ENCODE assay signal across 8 cellular contexts in genomic region chr12:49967042-49967776, GRCh38. TPM values are rescaled to one million over a fixed set of nuclear protein-coding genes. Genes with fewer than 3 reads are reported as not detected.
DNase-seq lines count a peak whose midpoint lies in the region; ATAC-seq, FAIRE-seq and TF ChIP-seq lines count a peak whose summit lies in the region.

No MANE protein-coding gene starts in this region.

- peak; percentile 95 for FAIRE-seq in A549 (lab: Jason Lieb, UNC)

- TF ChIP-seq CTCF in A549 (IDR thresholded peaks at IDR 0.05) (peak; percentile 79), lung (IDR thresholded peaks at IDR 0.05; ENCODE audit: control extremely low read depth, extremely low read depth) (peak; percentile 94)

- H3K27me3 ChIP-seq in lung (ENCODE audit: control insufficient read depth, insufficient read depth) = no peaks in the 10 kb centered on the region

- no peaks in the 10 kb centered on the region for H3K36me3 ChIP-seq in lung (ENCODE audit: control insufficient read depth in 2 of 2, insufficient read depth in 2 of 2, low read length in 2 of 2)

- DNase-seq in A549 (ENCODE audit: low read depth in 1 of 2, low spot score in 1 of 2) (peak; percentile 91 to 93), NCI-H526 (lab: John Stamatoyannopoulos, UW) (peak; percentile 79 to 90), ecto neural progenitor cell (ENCODE audit: low spot score) (peak; percentile 99), lung (ENCODE audit: low spot score) (peak; percentile 93)
- peak; percentile 94 for DNase-seq in activated CD4-positive, alpha-beta memory T cell treated with anti-CD3 and anti-CD28 coated beads for 36 hours
- peak; percentile 90 to 98 for DNase-seq in stimulated activated CD4-positive, alpha-beta T cell treated with anti-CD3 and anti-CD28 coated beads, Interleukin-4, amount 100 ng/mL, for 48 hours (ENCODE audit: low read depth in 2 of 2)

- peaks cover 2% of the 10 kb centered on the region for H3K4me1 Mint-ChIP-seq in activated CD4-positive, alpha-beta memory T cell treated with anti-CD3 and anti-CD28 coated beads for 36 hours (ENCODE audit: low read depth)

- CTCF ChIA-PET in A549 (lab: Yijun Ruan, JAX) = interaction anchor here (0.5 to 29.8 kb wide), 86 partner anchors 11 to 498 kb away, joined by 3 to 708 read pairs (median 5); partner anchors contain the start of genes AQP2, ASIC1, CERS5 and COX14
- CTCF ChIA-PET in activated CD4-positive, alpha-beta memory T cell treated with anti-CD3 and anti-CD28 coated beads for 36 hours (lab: Charles Lee) = interaction anchor here (0.5 to 9.5 kb wide), 84 partner anchors 8 to 957 kb away, joined by 3 to 259 read pairs (median 5); partner anchors contain the start of genes AQP2, ASIC1, BCDIN3D and CERS5

- no peak for TF ChIP-seq EP300 in A549 (IDR thresholded peaks at IDR 0.05)

- H3K9me3 ChIP-seq in A549 (no peaks in the 10 kb centered on the region), lung (ENCODE audit: control insufficient read depth in 2 of 2, insufficient read depth in 1 of 2, low read length in 1 of 2) (no peaks in the 10 kb centered on the region)

- peak overlapping the region; percentile 98 for H3K4me2 ChIP-seq in A549

- TF ChIP-seq POLR2A in A549 (IDR thresholded peaks at IDR 0.05; ENCODE audit: low read length) = no peak

- 4% methylated on average over 21 of the region's 40 CpGs for WGBS in A549 (ENCODE audit: missing lambda C conversion rate)
- 2 to 3% methylated on average over 40 of the region's 40 CpGs for WGBS in lung, 2 donors

- no peaks in the 10 kb centered on the region for H3K9me3 Mint-ChIP-seq in activated CD4-positive, alpha-beta memory T cell treated with anti-CD3 and anti-CD28 coated beads for 36 hours

- POLR2A ChIA-PET in A549 (lab: Yijun Ruan, JAX) = interaction anchor here (0.6 to 1.4 kb wide), 4 partner anchors 22 to 677 kb away, joined by 3 to 6 read pairs (median 3); partner anchors contain the start of gene SMARCD1
- POLR2A ChIA-PET in activated CD4-positive, alpha-beta memory T cell treated with anti-CD3 and anti-CD28 coated beads for 36 hours (lab: Charles Lee) = interaction anchor here (0.9 kb wide), 1 partner anchor 72 kb away, joined by 3 read pairs; no protein-coding TSS in a partner anchor

- no peaks in the 10 kb centered on the region for H3K36me3 Mint-ChIP-seq in activated CD4-positive, alpha-beta memory T cell treated with anti-CD3 and anti-CD28 coated beads for 36 hours

- H3K27ac ChIP-seq in A549 (peak overlapping the region; percentile 77 to 85), lung (ENCODE audit: low read depth in 1 of 2, low read length in 1 of 2) (no peak overlapping the region)

- peaks cover 32% of the 10 kb centered on the region for H3K27me3 Mint-ChIP-seq in activated CD4-positive, alpha-beta memory T cell treated with anti-CD3 and anti-CD28 coated beads for 36 hours

- ATAC-seq in A549 (peak; percentile 76 to 87), GM18520 (IDR thresholded peaks at IDR 0.05; ENCODE audit: unreplicated experiment) (peak; percentile 54), HG03457 (IDR thresholded peaks at IDR 0.05; ENCODE audit: unreplicated experiment) (peak; percentile 52), lung (ENCODE audit: insufficient read depth, low FRiP score) (peak; percentile 89)

- peak overlapping the region; percentile 51 for H3K4me3 Mint-ChIP-seq in activated CD4-positive, alpha-beta memory T cell treated with anti-CD3 and anti-CD28 coated beads for 36 hours

- peak; percentile 81 to 86 for TF ChIP-seq RAD21 in A549 (conservative IDR thresholded peaks at IDR 0.05 in 1 of 2, IDR thresholded peaks at IDR 0.05 in 1 of 2)

- intact Hi-C loops in activated CD4-positive, alpha-beta memory T cell treated with anti-CD3 and anti-CD28 coated beads for 36 hours (cut with micrococcal nuclease) = loop anchor here (1.0 to 2.0 kb wide), 4 partner anchors 89 to 190 kb away; no protein-coding TSS in a partner anchor

- no peak overlapping the region for H3K27ac Mint-ChIP-seq in activated CD4-positive, alpha-beta memory T cell treated with anti-CD3 and anti-CD28 coated beads for 36 hours

- peaks cover 16% of the 10 kb centered on the region for H3K4me1 ChIP-seq in A549
- H3K4me1 ChIP-seq in lung (ENCODE audit: control insufficient read depth in 2 of 2, insufficient read depth in 2 of 2, low read length in 2 of 2) = no peaks in the 10 kb centered on the region

- H3K4me3 ChIP-seq in A549 (peak overlapping the region; percentile 49), lung (no peak overlapping the region)

TF ChIP-seq in A549, 52 proteins besides CTCF, POLR2A, EP300 and RAD21:
- TF ChIP-seq HOXB5 (CRISPR knock-in tag; IDR thresholded peaks at IDR 0.05) (0 out of 2 replicates have a peak, but pooled peaks have one; percentile 60), HEYL (CRISPR knock-in tag; IDR thresholded peaks at IDR 0.05) (no peak), MAX (IDR thresholded peaks at IDR 0.05) (peak; percentile 68), ESRRA (IDR thresholded peaks at IDR 0.05; ENCODE audit: borderline replicate concordance, low read length) (0 out of 2 replicates have a peak, but pooled peaks have one; percentile 2), E2F6 (IDR thresholded peaks at IDR 0.05; ENCODE audit: borderline replicate concordance, low read depth) (peak; percentile 33; the same call in 1 of the 2 replicates), USF2 (IDR thresholded peaks at IDR 0.05) (no peak), KDM5A (IDR thresholded peaks at IDR 0.05) (peak; percentile 59; the same call in 1 of the 2 replicates), BCL3 (IDR thresholded peaks at IDR 0.05) (no peak), SMC3 (IDR thresholded peaks at IDR 0.05) (peak; percentile 66)

RNA-seq across cellular contexts. Expression of gene AQP5, which starts 5.5 kb away (rescaled TPM):
- polyA plus RNA-seq in A549 (2011; rRNA removed) (not detected in 2 replicates), A549 (2017; fragmentation: RNase III; extraction: RNeasy Plus Mini Kit Qiagen cat#74134 plus additional on column Dnase treatment) (not detected in 3 replicates), lung (10 to 100 TPM; 30.8 to 57.1 TPM)
- polyA plus RNA-seq in A549 (2012; cell fraction: cytosol; rRNA removed) = not detected in 2 replicates
- not detected in 2 replicates for polyA plus RNA-seq in A549 (2012; cell fraction: nucleus; rRNA removed)
- not detected in 2 replicates for polyA minus RNA-seq in A549 (2011; rRNA and poly(A)+ RNA removed)
- not detected for total RNA-seq in activated CD4-positive, alpha-beta memory T cell treated with anti-CD3 and anti-CD28 coated beads for 36 hours
- total RNA-seq in lung = 10 to 100 TPM in 1 of 2 donors, 1 to 10 TPM in 1; 7.5 to 39.7 TPM

RNA-seq across cellular contexts. Expression of gene AQP6, which starts 5.5 kb away (rescaled TPM):
- 0.05 TPM in 1 of 2 replicates, not detected in the other for polyA plus RNA-seq in A549 (2011; rRNA removed)
- polyA plus RNA-seq in A549 (2012; cell fraction: cytosol; rRNA removed) = 0.01 and 0.04 TPM in 2 replicates
- polyA plus RNA-seq in A549 (2012; cell fraction: nucleus; rRNA removed) = 0.06 and 0.24 TPM in 2 replicates
- polyA plus RNA-seq in A549 (2017; fragmentation: RNase III; extraction: RNeasy Plus Mini Kit Qiagen cat#74134 plus additional on column Dnase treatment) = 0.04 to 0.21 TPM in 2 of 3 replicates, not detected in the other
- polyA minus RNA-seq in A549 (2011; rRNA and poly(A)+ RNA removed) = not detected in 2 replicates
- total RNA-seq in activated CD4-positive, alpha-beta memory T cell treated with anti-CD3 and anti-CD28 coated beads for 36 hours = not detected
- under 1 TPM; 0.31 to 0.40 TPM for total RNA-seq in lung
- polyA plus RNA-seq in lung = under 1 TPM; 0.03 to 0.06 TPM

RNA-seq across cellular contexts. Expression of gene AQP2, which starts 16.7 kb away (rescaled TPM):
- polyA plus RNA-seq in A549 (2011; rRNA removed) = not detected in 2 replicates
- polyA plus RNA-seq in A549 (2012; cell fraction: cytosol; rRNA removed) = not detected in 2 replicates
- not detected in 2 replicates for polyA plus RNA-seq in A549 (2012; cell fraction: nucleus; rRNA removed)
- polyA plus RNA-seq in A549 (2017; fragmentation: RNase III; extraction: RNeasy Plus Mini Kit Qiagen cat#74134 plus additional on column Dnase treatment) = not detected in 3 replicates
- not detected in 2 replicates for polyA minus RNA-seq in A549 (2011; rRNA and poly(A)+ RNA removed)
- total RNA-seq in activated CD4-positive, alpha-beta memory T cell treated with anti-CD3 and anti-CD28 coated beads for 36 hours = not detected
- not detected for total RNA-seq in lung
- not detected for polyA plus RNA-seq in lung

RNA-seq across cellular contexts. Expression of gene RACGAP1, which starts 58.1 kb away (rescaled TPM):
- polyA plus RNA-seq in A549 (2011; rRNA removed) = 99.2 and 103 TPM in 2 replicates
- polyA plus RNA-seq in A549 (2012; cell fraction: cytosol; rRNA removed) = 41.0 and 49.1 TPM in 2 replicates
- polyA plus RNA-seq in A549 (2012; cell fraction: nucleus; rRNA removed) = 33.7 and 52.9 TPM in 2 replicates
- polyA plus RNA-seq in A549 (2017; fragmentation: RNase III; extraction: RNeasy Plus Mini Kit Qiagen cat#74134 plus additional on column Dnase treatment) = 94.9 to 116 TPM (median 107 TPM) in 3 replicates
- polyA minus RNA-seq in A549 (2011; rRNA and poly(A)+ RNA removed) = 154 and 173 TPM in 2 replicates
- total RNA-seq in activated CD4-positive, alpha-beta memory T cell treated with anti-CD3 and anti-CD28 coated beads for 36 hours = 100 to 1,000 TPM; 145 to 152 TPM
- total RNA-seq in lung = 10 to 100 TPM; 13.1 to 26.8 TPM
- 1 to 10 TPM; 3.8 to 7.2 TPM for polyA plus RNA-seq in lung

Comparison
In these comparisons a context has a peak if more than half of its experiments do, and no peak if none do; other contexts are left out.
1. H3K27ac ChIP-seq: peak in A549 (2 of 2); none in lung (0 of 2).
2. RNA of gene AQP5, which starts 5.5 kb away (total RNA-seq): 7.5 to 39.7 TPM in lung; not detected in activated CD4-positive, alpha-beta memory T cell treated with anti-CD3 and anti-CD28 coated beads for 36 hours; every median in the first group is over 4 times any median in the second.
3. Peak in every context shown above with its lines, with median percentiles within 50 percentile points of each other: ATAC-seq and DNase-seq.